In genomic region chr11:8092587-8093424, GRCh38 we compare ENCODE assay signal across 8 cellular contexts. TPM values are rescaled to one million over a fixed set of nuclear protein-coding genes. Genes with fewer than 3 reads are reported as not detected.
A peak's percentile ranks its signal among the peaks of the same experiment; 100 is the strongest.
DNase-seq lines count a peak whose midpoint lies in the region; ATAC-seq and TF ChIP-seq lines count a peak whose summit lies in the region.

No MANE protein-coding gene starts in this region.

- no peak overlapping the region for H3K27ac Mint-ChIP-seq in activated CD8-positive, alpha-beta memory T cell treated with anti-CD3 and anti-CD28 coated beads, Interleukin-2, amount 10 ng/mL, durations not matched to agents 7 days and 5 days
- no peak overlapping the region for H3K27ac Mint-ChIP-seq in progenitor cell of endocrine pancreas

- peak; percentile 81 for TF ChIP-seq CTCF in AG09319 (IDR thresholded peaks at IDR 0.05; ENCODE audit: low read depth, low read length)
- peak; percentile 55 for TF ChIP-seq CTCF in progenitor cell of endocrine pancreas (IDR thresholded peaks at IDR 0.05; ENCODE audit: unreplicated experiment)

- no peak overlapping the region for H3K4me3 Mint-ChIP-seq in activated CD8-positive, alpha-beta memory T cell treated with anti-CD3 and anti-CD28 coated beads, Interleukin-2, amount 10 ng/mL, durations not matched to agents 7 days and 5 days
- no peak overlapping the region for H3K4me3 Mint-ChIP-seq in progenitor cell of endocrine pancreas (ENCODE audit: low read depth)

- no peaks in the 10 kb centered on the region for H3K9me3 Mint-ChIP-seq in activated CD8-positive, alpha-beta memory T cell treated with anti-CD3 and anti-CD28 coated beads, Interleukin-2, amount 10 ng/mL, durations not matched to agents 7 days and 5 days (ENCODE audit: low read depth)
- no peaks in the 10 kb centered on the region for H3K9me3 Mint-ChIP-seq in progenitor cell of endocrine pancreas (ENCODE audit: low read depth)

- CTCF ChIA-PET in activated CD8-positive, alpha-beta memory T cell treated with anti-CD3 and anti-CD28 coated beads, Interleukin-2, amount 10 ng/mL, durations not matched to agents 7 days and 5 days (lab: Charles Lee): interaction anchor here (13.7 to 14.7 kb wide), 2 partner anchors 58 to 85 kb away, joined by 173 to 210 read pairs; no protein-coding TSS in a partner anchor

- H3K27me3 Mint-ChIP-seq in activated CD8-positive, alpha-beta memory T cell treated with anti-CD3 and anti-CD28 coated beads, Interleukin-2, amount 10 ng/mL, durations not matched to agents 7 days and 5 days: no peaks in the 10 kb centered on the region
- H3K27me3 Mint-ChIP-seq in progenitor cell of endocrine pancreas: no peaks in the 10 kb centered on the region

- ATAC-seq in GM18519 (IDR thresholded peaks at IDR 0.05; ENCODE audit: low FRiP score, unreplicated experiment) (peak; percentile 81), HG03066 (IDR thresholded peaks at IDR 0.05; ENCODE audit: low read depth, unreplicated experiment) (peak; percentile 54)
- ATAC-seq in activated CD8-positive, alpha-beta memory T cell treated with anti-CD3 and anti-CD28 coated beads, Interleukin-2, amount 10 ng/mL, durations not matched to agents 7 days and 5 days: peak; percentile 78

- no peaks in the 10 kb centered on the region for H3K36me3 Mint-ChIP-seq in activated CD8-positive, alpha-beta memory T cell treated with anti-CD3 and anti-CD28 coated beads, Interleukin-2, amount 10 ng/mL, durations not matched to agents 7 days and 5 days
- peaks cover 2% of the 10 kb centered on the region for H3K36me3 Mint-ChIP-seq in progenitor cell of endocrine pancreas (ENCODE audit: insufficient read depth)

- DNase-seq in AG09319 (ENCODE audit: extremely low read depth, low read depth) (peak; percentile 25), NCI-H446 treated with DMSO at 0.1 percent for 48 hours (lab: John Stamatoyannopoulos, UW) (peak; percentile 21), foreskin melanocyte (peak; percentile 53), progenitor cell of endocrine pancreas (ENCODE audit: low spot score, unreplicated experiment) (no peak), KG1 (lab: John Stamatoyannopoulos, UW) (no peak)
- DNase-seq in activated CD8-positive, alpha-beta memory T cell treated with anti-CD3 and anti-CD28 coated beads, Interleukin-2, amount 10 ng/mL, durations not matched to agents 7 days and 5 days: peak; percentile 59

- H3K4me1 Mint-ChIP-seq in activated CD8-positive, alpha-beta memory T cell treated with anti-CD3 and anti-CD28 coated beads, Interleukin-2, amount 10 ng/mL, durations not matched to agents 7 days and 5 days: no peaks in the 10 kb centered on the region
- no peaks in the 10 kb centered on the region for H3K4me1 Mint-ChIP-seq in progenitor cell of endocrine pancreas (ENCODE audit: low read depth)

RNA-seq across cellular contexts. Expression of gene TUB, which starts 11.8 kb away (rescaled TPM):
- under 1 TPM; 0.07 to 0.09 TPM for total RNA-seq in activated CD8-positive, alpha-beta memory T cell treated with anti-CD3 and anti-CD28 coated beads, Interleukin-2, amount 10 ng/mL, durations not matched to agents 7 days and 5 days
- 14.9 and 16.3 TPM in 2 replicates for total RNA-seq in progenitor cell of endocrine pancreas

Comparison
In these comparisons a context has a peak if more than half of its experiments do, and no peak if none do; other contexts are left out.
1. DNase-seq: peak in AG09319 (single experiment), NCI-H446 treated with DMSO at 0.1 percent for 48 hours (single experiment), activated CD8-positive, alpha-beta memory T cell treated with anti-CD3 and anti-CD28 coated beads, Interleukin-2, amount 10 ng/mL, durations not matched to agents 7 days and 5 days (single experiment) and foreskin melanocyte (single experiment); none in progenitor cell of endocrine pancreas (single experiment) and KG1 (single experiment).
2. RNA of gene TUB, which starts 11.8 kb away (total RNA-seq): 14.9 to 16.3 TPM in progenitor cell of endocrine pancreas; 0.07 to 0.09 TPM in activated CD8-positive, alpha-beta memory T cell treated with anti-CD3 and anti-CD28 coated beads, Interleukin-2, amount 10 ng/mL, durations not matched to agents 7 days and 5 days; every median in the first group is over 10 times any median in the second.
3. Peak in every context shown above with its lines, with median percentiles within 50 percentile points of each other: ATAC-seq.